Comparison of ENCODE assay signal across 17 cellular contexts in genomic region chr1:87530042-87530441, GRCh38.
DNase-seq lines count a peak whose midpoint lies in the region; ATAC-seq and TF ChIP-seq lines count a peak whose summit lies in the region.
"Had no signal": no experiment of that assay in that cellular context is flagged by ENCODE, and none has a peak within 500 bp of the region (broad histone marks: within the 10 kb centered on the region; RNA-seq: fewer than 3 reads in every experiment).

No MANE protein-coding gene starts in this region.

- H3K79me2 ChIP-seq in PC-9 (ENCODE audit: low read depth), result no peaks in the 10 kb centered on the region

- H3K4me1 Mint-ChIP-seq in progenitor cell of endocrine pancreas (ENCODE audit: low read depth), result peaks cover 8% of the 10 kb centered on the region
- H3K4me1 Mint-ChIP-seq: CD4-positive, alpha-beta memory T cell had no signal

- CTCF ChIA-PET in PC-9 (lab: Charles Lee), result no interaction called here

- TF ChIP-seq CTCF in PC-9 (conservative IDR thresholded peaks at IDR 0.05) (no peak), epithelial cell of esophagus (IDR thresholded peaks at IDR 0.05; ENCODE audit: insufficient read depth, low read depth, low read length, missing control alignments) (no peak), progenitor cell of endocrine pancreas (IDR thresholded peaks at IDR 0.05; ENCODE audit: unreplicated experiment) (no peak)

- H3K27me3 ChIP-seq in PC-9 (ENCODE audit: insufficient read depth, low read depth), result no peaks in the 10 kb centered on the region

- no TSS peak for BruUV-seq in PC-9 (replicated peaks; lab: Mats Ljungman, UMichigan)

- peak overlapping the region; percentile 44 for H2AFZ ChIP-seq in PC-9

- no peaks in the 10 kb centered on the region for H3K36me3 Mint-ChIP-seq in progenitor cell of endocrine pancreas (ENCODE audit: insufficient read depth)
- H3K36me3 Mint-ChIP-seq: CD4-positive, alpha-beta memory T cell had no signal

- H3K4me3 Mint-ChIP-seq in progenitor cell of endocrine pancreas (ENCODE audit: low read depth), result no peak overlapping the region
- H3K4me3 Mint-ChIP-seq: CD4-positive, alpha-beta memory T cell had no signal

- H3K9me3 Mint-ChIP-seq in progenitor cell of endocrine pancreas (ENCODE audit: low read depth), result peaks cover 8% of the 10 kb centered on the region

- no peaks in the 10 kb centered on the region for H4K20me1 ChIP-seq in PC-9 (ENCODE audit: insufficient read depth)

- H3K9me2 ChIP-seq in PC-9 (ENCODE audit: insufficient read depth), result no peaks in the 10 kb centered on the region

- POLR2A ChIA-PET in PC-9 (lab: Charles Lee; ENCODE audit: unreplicated experiment), result interaction anchor here (0.6 kb wide), 1 partner anchor 73 kb away, joined by 15 read pairs; no protein-coding TSS in a partner anchor

- H3K27me3 Mint-ChIP-seq in progenitor cell of endocrine pancreas, result peaks cover 3% of the 10 kb centered on the region

- no peaks in the 10 kb centered on the region for H3K36me3 ChIP-seq in PC-9 (ENCODE audit: low read depth)

- H3K4me3 ChIP-seq in PC-9 (no peak overlapping the region), epithelial cell of esophagus (ENCODE audit: low read length) (no peak overlapping the region)
- H3K4me3 ChIP-seq: GM12878 had no signal

- H3K4me1 ChIP-seq in PC-9 (replicated peaks; ENCODE audit: insufficient read depth), result 0 out of 2 replicates have a peak, but pooled peaks cover 4% of the 10 kb centered on the region

- H3K9me3 ChIP-seq in PC-9 (ENCODE audit: insufficient read depth, low read depth), result no peaks in the 10 kb centered on the region

- intact Hi-C loops in PC-9 (cut with micrococcal nuclease; ENCODE audit: unreplicated experiment), result no loop called here

- no peaks in the 10 kb centered on the region for H3F3A ChIP-seq in PC-9 (ENCODE audit: insufficient read depth, low read depth)

- no peak for DNase-seq in PC-9
- DNase-seq in epithelial cell of esophagus (ENCODE audit: low read depth), result peak; percentile 49
- no peak for DNase-seq in progenitor cell of endocrine pancreas (ENCODE audit: low spot score, unreplicated experiment)
- DNase-seq: C1 segment of cervical spinal cord; Calu3; CD4-positive, alpha-beta memory T cell; COR-L47; DMS79; EL; GDM1; GOT3; H7; HCEC 1CT had no signal

- ATAC-seq in HG02642 (IDR thresholded peaks at IDR 0.05; ENCODE audit: poor library complexity, unreplicated experiment) (no peak), HG03025 (IDR thresholded peaks at IDR 0.05; ENCODE audit: low FRiP score, unreplicated experiment) (no peak), GM21786 (IDR thresholded peaks at IDR 0.05; ENCODE audit: unreplicated experiment) (no peak)
- ATAC-seq: GM12878 had no signal

- H3K27ac ChIP-seq in PC-9, result no peak overlapping the region

- peak overlapping the region; percentile 3 for H3K27ac Mint-ChIP-seq in progenitor cell of endocrine pancreas

- H3K4me2 ChIP-seq in PC-9, result no peak overlapping the region
